8 cellular contexts compared by ENCODE assay signal in genomic region chr2:32064021-32064678, GRCh38. TPM values are rescaled to one million over a fixed set of nuclear protein-coding genes. Genes with fewer than 3 reads are reported as not detected.
DNase-seq lines count a peak whose midpoint lies in the region; ATAC-seq and TF ChIP-seq lines count a peak whose summit lies in the region.

No MANE protein-coding gene starts in this region.

- H3K4me3 Mint-ChIP-seq in stimulated activated naive CD8-positive, alpha-beta T cell treated with anti-CD3 and anti-CD28 coated beads, Interleukin-15, Interleukin-2, amounts not matched to agents 100 ng/mL and 50 ng/mL, for 24 hours = peak overlapping the region; percentile 91

- H3K79me2 ChIP-seq in OCI-LY7 (ENCODE audit: insufficient read depth, low read depth, low read length) = peaks cover 33% of the 10 kb centered on the region

- no peaks in the 10 kb centered on the region for H3K9me3 Mint-ChIP-seq in stimulated activated naive CD8-positive, alpha-beta T cell treated with anti-CD3 and anti-CD28 coated beads, Interleukin-15, Interleukin-2, amounts not matched to agents 100 ng/mL and 50 ng/mL, for 24 hours

- H3K4me1 ChIP-seq in OCI-LY7 (ENCODE audit: insufficient read depth, low read length, poor library complexity, severe bottlenecking) = peaks cover 33% of the 10 kb centered on the region
- no peaks in the 10 kb centered on the region for H3K4me1 ChIP-seq in breast epithelium

- CTCF ChIA-PET in OCI-LY7 (lab: Charles Lee; ENCODE audit: unreplicated experiment) = interaction anchor here (0.6 to 0.7 kb wide), 3 partner anchors 25 to 995 kb away, joined by 3 read pairs; partner anchors contain the start of gene DPY30

- peak overlapping the region; percentile 60 for H2AFZ ChIP-seq in OCI-LY7 (ENCODE audit: low read length)

- no peaks in the 10 kb centered on the region for H3K9me2 ChIP-seq in OCI-LY7 (ENCODE audit: insufficient read depth, low read length)

- ATAC-seq in HG02759 (IDR thresholded peaks at IDR 0.05; ENCODE audit: unreplicated experiment) (peak; percentile 0), GM18861 (IDR thresholded peaks at IDR 0.05; ENCODE audit: unreplicated experiment) (no peak)

- no peaks in the 10 kb centered on the region for H3K27me3 ChIP-seq in breast epithelium

- H3K4me1 Mint-ChIP-seq in stimulated activated naive CD8-positive, alpha-beta T cell treated with anti-CD3 and anti-CD28 coated beads, Interleukin-15, Interleukin-2, amounts not matched to agents 100 ng/mL and 50 ng/mL, for 24 hours (ENCODE audit: low read depth) = peaks cover 38% of the 10 kb centered on the region

- no peaks in the 10 kb centered on the region for H3K36me3 ChIP-seq in OCI-LY7 (ENCODE audit: insufficient read depth, low read length)
- H3K36me3 ChIP-seq in breast epithelium = no peaks in the 10 kb centered on the region

- H3K27me3 Mint-ChIP-seq in stimulated activated naive CD8-positive, alpha-beta T cell treated with anti-CD3 and anti-CD28 coated beads, Interleukin-15, Interleukin-2, amounts not matched to agents 100 ng/mL and 50 ng/mL, for 24 hours = no peaks in the 10 kb centered on the region

- H3K27ac ChIP-seq in OCI-LY7 (ENCODE audit: low read depth, low read length, poor library complexity, severe bottlenecking) = peak overlapping the region; percentile 89
- peak overlapping the region; percentile 83 to 85 for H3K27ac ChIP-seq in breast epithelium

- peak; percentile 53 for DNase-seq in NCI-H82 (lab: John Stamatoyannopoulos, UW)
- no peak for DNase-seq in NCI-H82 treated with DMSO at 0.1 percent for 48 hours (lab: John Stamatoyannopoulos, UW; ENCODE audit: unreplicated experiment)
- DNase-seq in OCI-LY7 (ENCODE audit: low spot score) = peak; percentile 43
- DNase-seq in breast epithelium (ENCODE audit: low spot score in 2 of 2) = no peak
- DNase-seq in left kidney (ENCODE audit: low read depth, low spot score) = peak; percentile 52

- H3K27ac Mint-ChIP-seq in stimulated activated naive CD8-positive, alpha-beta T cell treated with anti-CD3 and anti-CD28 coated beads, Interleukin-15, Interleukin-2, amounts not matched to agents 100 ng/mL and 50 ng/mL, for 24 hours = peak overlapping the region; percentile 83

- H4K20me1 ChIP-seq in OCI-LY7 (ENCODE audit: insufficient read depth, low read length) = no peaks in the 10 kb centered on the region

- peak overlapping the region; percentile 85 for H3K4me3 ChIP-seq in OCI-LY7 (ENCODE audit: low read depth, low read length, poor library complexity, severe bottlenecking)
- H3K4me3 ChIP-seq in breast epithelium = peak overlapping the region; percentile 85

- TF ChIP-seq POLR2A in breast epithelium (IDR thresholded peaks at IDR 0.05) = no peak

- no peaks in the 10 kb centered on the region for H3K36me3 Mint-ChIP-seq in stimulated activated naive CD8-positive, alpha-beta T cell treated with anti-CD3 and anti-CD28 coated beads, Interleukin-15, Interleukin-2, amounts not matched to agents 100 ng/mL and 50 ng/mL, for 24 hours (ENCODE audit: low read depth)

- intact Hi-C loops in OCI-LY7 (cut with micrococcal nuclease; ENCODE audit: unreplicated experiment) = loop anchor here (1.0 to 5.0 kb wide), 3 partner anchors 15 to 1533 kb away; partner anchors contain the start of genes FAM98A and SLC30A6
- intact Hi-C loops in breast epithelium (cut with DNase I; ENCODE audit: low total_unique reads) = no loop called here

- no peak for TF ChIP-seq CTCF in OCI-LY7 (conservative IDR thresholded peaks at IDR 0.05; ENCODE audit: low read length)
- no peak for TF ChIP-seq CTCF in breast epithelium (IDR thresholded peaks at IDR 0.05)

- POLR2A ChIA-PET in OCI-LY7 (lab: Charles Lee) = interaction anchor here (0.6 to 3.9 kb wide), 13 partner anchors 9 to 1798 kb away, joined by 3 to 52 read pairs (median 5); partner anchors contain the start of genes DPY30 and SLC30A6

- peak overlapping the region; percentile 99 for H3K4me2 ChIP-seq in OCI-LY7 (ENCODE audit: low read length)

- no TSS peak for BruUV-seq in OCI-LY7 (replicated peaks; lab: Mats Ljungman, UMichigan)

- H3K9me3 ChIP-seq in OCI-LY7 (ENCODE audit: low read length) = no peaks in the 10 kb centered on the region
- H3K9me3 ChIP-seq in breast epithelium = no peaks in the 10 kb centered on the region

RNA-seq across cellular contexts. Expression of gene SPAST, which starts 0.8 kb away (rescaled TPM):
- 24.5 and 26.4 TPM in 2 replicates for total RNA-seq in OCI-LY7 (2014; rRNA removed; shearing (Covaris generic))
- 30.0 and 33.6 TPM in 2 replicates for total RNA-seq in OCI-LY7 (2022)
- 10 to 100 TPM; 16.3 to 30.9 (median 21.3) TPM for total RNA-seq in breast epithelium

RNA-seq across cellular contexts. Expression of gene DPY30, which starts 24.5 kb away (rescaled TPM):
- total RNA-seq in OCI-LY7 (2014; rRNA removed; shearing (Covaris generic)) = 47.9 and 52.4 TPM in 2 replicates
- total RNA-seq in OCI-LY7 (2022) = 61.4 and 65.0 TPM in 2 replicates
- total RNA-seq in breast epithelium = 10 to 100 TPM; 44.8 to 64.2 (median 63.9) TPM

RNA-seq across cellular contexts. Expression of gene MEMO1, which starts 53.3 kb away (rescaled TPM):
- total RNA-seq in OCI-LY7 (2014; rRNA removed; shearing (Covaris generic)) = 24.0 and 27.1 TPM in 2 replicates
- total RNA-seq in OCI-LY7 (2022) (52.4 and 54.0 TPM in 2 replicates), breast epithelium (10 to 100 TPM; 26.1 to 28.8 (median 26.1) TPM)

Comparison
In these comparisons a context has a peak if more than half of its experiments do, and no peak if none do; other contexts are left out.
1. DNase-seq: peak in NCI-H82 (single experiment), OCI-LY7 (single experiment) and left kidney (single experiment); none in NCI-H82 treated with DMSO at 0.1 percent for 48 hours (single experiment) and breast epithelium (0 of 2).